ENCODE assay signal across 8 cellular contexts in genomic region chr15:66850078-66850991, GRCh38.
A peak's percentile ranks its signal among the peaks of the same experiment; 100 is the strongest.
DNase-seq lines count a peak whose midpoint lies in the region; ATAC-seq and TF ChIP-seq lines count a peak whose summit lies in the region.

No MANE protein-coding gene starts in this region.

- H3K27ac ChIP-seq in GM23338 (ENCODE audit: low read depth) (no peak overlapping the region), SK-N-MC (no peak overlapping the region; the same call in 1 of the 2 replicates), heart right ventricle (peak overlapping the region; percentile 47 to 92 (median 78))

- H3K9me2 ChIP-seq in GM23338 (ENCODE audit: insufficient read depth) = no peaks in the 10 kb centered on the region

- no peak overlapping the region for H3K9ac ChIP-seq in SK-N-MC (ENCODE audit: insufficient read length)

- no peak overlapping the region for H3K4me3 Mint-ChIP-seq in GM23338

- no peaks in the 10 kb centered on the region; the same call in 2 of the 3 replicates for H3K9me3 Mint-ChIP-seq in GM23338

- H3K27ac Mint-ChIP-seq in GM23338 = no peak overlapping the region

- no peaks in the 10 kb centered on the region for H3K79me2 ChIP-seq in GM23338 (replicated peaks; ENCODE audit: insufficient read depth)

- peak overlapping the region; percentile 87; the same call in 1 of the 2 replicates for H2AFZ ChIP-seq in GM23338

- 0 out of 2 replicates have a peak overlapping the region, but pooled peaks have one; percentile 49 for H3K4me2 ChIP-seq in GM23338

- H4K20me1 ChIP-seq in GM23338 (replicated peaks; ENCODE audit: insufficient read depth) = no peaks in the 10 kb centered on the region

- no peak for DNase-seq in GM23338 (ENCODE audit: low spot score)
- no peak for DNase-seq in SK-N-MC (ENCODE audit: low read depth, low spot score)
- peak; percentile 41 to 56 for DNase-seq in heart right ventricle
- DNase-seq in sciatic nerve (ENCODE audit: low spot score) = peak; percentile 84
- no peak for DNase-seq in AG08395 (ENCODE audit: low spot score)
- no peak for DNase-seq in NCI-H2196 (lab: John Stamatoyannopoulos, UW; ENCODE audit: unreplicated experiment)
- no peak for DNase-seq in HuH-7 (ENCODE audit: low spot score)

- intact Hi-C loops in heart right ventricle (cut with DNase I) = loop anchor here (2.0 to 5.0 kb wide), 12 partner anchors 58 to 248 kb away; partner anchors contain the start of gene SMAD6 (in 2 of the 10)
- intact Hi-C loops in sciatic nerve (cut with DNase I) = loop anchor here (2.0 to 5.0 kb wide), 3 partner anchors 148 to 248 kb away; partner anchors contain the start of gene SMAD6

- peaks cover 20% of the 10 kb centered on the region for H3K27me3 Mint-ChIP-seq in GM23338 (ENCODE audit: insufficient read depth, low read depth, poor library complexity)

- 36 to 52% methylated on average over 25 of the region's 25 CpGs for WGBS in heart right ventricle, 2 donors

- H3F3A ChIP-seq in GM23338 (replicated peaks; ENCODE audit: low read depth) = no peaks in the 10 kb centered on the region

- H3K36me3 Mint-ChIP-seq in GM23338 (ENCODE audit: low read depth) = no peaks in the 10 kb centered on the region

- H3K4me1 ChIP-seq in GM23338 (ENCODE audit: insufficient read depth) (no peaks in the 10 kb centered on the region; the same call in 1 of the 2 replicates), heart right ventricle (peaks cover 15 to 45% (median 33%) of the 10 kb centered on the region in 9 donors)

- H3K9me3 ChIP-seq in SK-N-MC (ENCODE audit: low read depth, low read length) = no peaks in the 10 kb centered on the region
- H3K9me3 ChIP-seq in heart right ventricle = no peaks in the 10 kb centered on the region

- H3K4me1 Mint-ChIP-seq in GM23338 = peaks cover 25% of the 10 kb centered on the region

- ATAC-seq in GM23338 (no peak), heart right ventricle (peak; percentile 24 to 73 (median 64)), sciatic nerve (peak; percentile 40), HG02973 (IDR thresholded peaks at IDR 0.05; ENCODE audit: unreplicated experiment) (no peak)

- H3K27me3 ChIP-seq in GM23338 (ENCODE audit: insufficient read depth) = peaks cover 7% of the 10 kb centered on the region; the same call in 1 of the 2 replicates
- no peaks in the 10 kb centered on the region for H3K27me3 ChIP-seq in heart right ventricle

- no peak overlapping the region for H3K4me3 ChIP-seq in GM23338
- peak overlapping the region; percentile 64 for H3K4me3 ChIP-seq in SK-N-MC
- H3K4me3 ChIP-seq in heart right ventricle = no peak overlapping the region

- H3K36me3 ChIP-seq in GM23338 (ENCODE audit: insufficient read depth) (no peaks in the 10 kb centered on the region), SK-N-MC (ENCODE audit: insufficient read depth, low read length) (no peaks in the 10 kb centered on the region), heart right ventricle (peaks cover 0 to 3% (median 0%) of the 10 kb centered on the region in 9 donors)

- TF ChIP-seq CTCF in GM23338 (conservative IDR thresholded peaks at IDR 0.05; ENCODE audit: low read depth in 2 of 2) = no peak; a peak in 1 of 4 replicates
- TF ChIP-seq CTCF in heart right ventricle (IDR thresholded peaks at IDR 0.05) = no peak

TF ChIP-seq in GM23338, 12 proteins besides CTCF, POLR2A, EP300 and RAD21 (continues in another document):
- no peak for TF ChIP-seq REST (IDR thresholded peaks at IDR 0.05; ENCODE audit: unreplicated experiment)
- TF ChIP-seq ZNF114 (CRISPR knock-in tag; IDR thresholded peaks at IDR 0.05) = no peak
- no peak for TF ChIP-seq EZH2phosphoT487 (IDR thresholded peaks at IDR 0.05; ENCODE audit: unreplicated experiment)
- TF ChIP-seq JUNB (IDR thresholded peaks at IDR 0.05; ENCODE audit: unreplicated experiment) = no peak
- no peak for TF ChIP-seq NANOG (IDR thresholded peaks at IDR 0.05; ENCODE audit: borderline replicate concordance)
- no peak for TF ChIP-seq STAT1 (IDR thresholded peaks at IDR 0.05; ENCODE audit: unreplicated experiment)
- TF ChIP-seq CREB1 (CRISPR knock-in tag; IDR thresholded peaks at IDR 0.05; ENCODE audit: low read depth) = no peak
- TF ChIP-seq ETS1 (IDR thresholded peaks at IDR 0.05) = no peak

Comparison
In these comparisons a context has a peak if more than half of its experiments do, and no peak if none do; other contexts are left out.
1. ATAC-seq: peak in heart right ventricle (8 of 8) and sciatic nerve (single experiment); none in GM23338 (single experiment) and HG02973 (single experiment).
2. DNase-seq: peak in heart right ventricle (2 of 2) and sciatic nerve (single experiment); none in GM23338 (single experiment), SK-N-MC (single experiment), AG08395 (single experiment), NCI-H2196 (single experiment) and HuH-7 (single experiment).
3. H3K27ac ChIP-seq: peak in heart right ventricle (10 of 10); none in GM23338 (single experiment) and SK-N-MC (single experiment).